ENCODE assay signal across 8 cellular contexts in genomic region chr3:125356140-125357026, GRCh38. TPM values are rescaled to one million over a fixed set of nuclear protein-coding genes. Genes with fewer than 3 reads are reported as not detected.
DNase-seq lines count a peak whose midpoint lies in the region; TF ChIP-seq lines count a peak whose summit lies in the region.

No MANE protein-coding gene starts in this region.

- peak overlapping the region; percentile 88 for H3K4me3 ChIP-seq in DOHH2 (ENCODE audit: low read length)
- peak overlapping the region; percentile 80 for H3K4me3 ChIP-seq in HUES6 (ENCODE audit: low read depth, low read length)
- peak overlapping the region; percentile 62 to 78 for H3K4me3 ChIP-seq in duodenal mucosa (ENCODE audit: low read depth in 1 of 2, low read length in 2 of 2)
- peak overlapping the region; percentile 35 for H3K4me3 ChIP-seq in neural progenitor cell

- H3K4me2 ChIP-seq in DOHH2 (ENCODE audit: low read length) (peak overlapping the region; percentile 88), neural progenitor cell (peak overlapping the region; percentile 71)

- H3K4me1 Mint-ChIP-seq in neural progenitor cell, result peaks cover 4% of the 10 kb centered on the region

- H3K27ac ChIP-seq in DOHH2 (ENCODE audit: low read depth, low read length) (peak overlapping the region; percentile 60), HUES6 (ENCODE audit: low read depth, low read length) (no peak overlapping the region), duodenal mucosa (ENCODE audit: low read depth, low read length) (no peak overlapping the region), neural progenitor cell (peak overlapping the region; percentile 44)

- H3K27me3 ChIP-seq in DOHH2 (ENCODE audit: control insufficient read depth, low read length) (no peaks in the 10 kb centered on the region), HUES6 (ENCODE audit: control insufficient read depth, insufficient read depth, low read length) (no peaks in the 10 kb centered on the region), duodenal mucosa (ENCODE audit: control insufficient read depth in 1 of 2, insufficient read depth in 2 of 2, low read length in 2 of 2) (no peaks in the 10 kb centered on the region), neural progenitor cell (no peaks in the 10 kb centered on the region)

- H3K4me1 ChIP-seq in DOHH2 (ENCODE audit: control insufficient read depth, low read length) (peaks cover 90% of the 10 kb centered on the region), HUES6 (ENCODE audit: control insufficient read depth, insufficient read depth, low read length) (no peaks in the 10 kb centered on the region), duodenal mucosa (ENCODE audit: control insufficient read depth in 1 of 2, insufficient read depth in 2 of 2, low read length in 2 of 2) (peaks cover 5% of the 10 kb centered on the region in 2 donors), neural progenitor cell (peaks cover 4% of the 10 kb centered on the region)

- H3K9me2 ChIP-seq in DOHH2 (replicated peaks; ENCODE audit: control insufficient read depth, low read length), result no peaks in the 10 kb centered on the region

- H3K9ac ChIP-seq in HUES6 (ENCODE audit: low read length) (peak overlapping the region; percentile 78), duodenal mucosa (ENCODE audit: low read depth in 1 of 2, low read length in 2 of 2) (no peak overlapping the region), neural progenitor cell (no peak overlapping the region)

- H3K27me3 Mint-ChIP-seq in neural progenitor cell (ENCODE audit: insufficient read depth, low read depth), result peaks cover 2% of the 10 kb centered on the region

- H3K9me3 ChIP-seq in DOHH2 (ENCODE audit: control insufficient read depth, insufficient read depth, low read length), result no peaks in the 10 kb centered on the region
- H3K9me3 ChIP-seq in HUES6 (ENCODE audit: control insufficient read depth, insufficient read depth, low read depth, low read length), result no peaks in the 10 kb centered on the region
- no peaks in the 10 kb centered on the region for H3K9me3 ChIP-seq in duodenal mucosa (ENCODE audit: control insufficient read depth in 1 of 2, low read length in 2 of 2)
- no peaks in the 10 kb centered on the region for H3K9me3 ChIP-seq in neural progenitor cell (ENCODE audit: low read depth)

- DNase-seq in neural progenitor cell (ENCODE audit: low spot score), result no peak
- DNase-seq in stimulated activated CD4-positive, alpha-beta T cell treated with anti-CD3 and anti-CD28 coated beads, Interleukin-4, amount 100 ng/mL, for 1 hour, result no peak
- DNase-seq in HuH-7 (ENCODE audit: low spot score), result no peak
- no peak for DNase-seq in 8988T
- DNase-seq in AG08395 (ENCODE audit: low spot score), result no peak

- peaks cover 23% of the 10 kb centered on the region for H3K9me3 Mint-ChIP-seq in neural progenitor cell

- TF ChIP-seq CTCF in DOHH2 (IDR thresholded peaks at IDR 0.05; ENCODE audit: low read depth, low read length, poor library complexity, severe bottlenecking) (no peak), neural progenitor cell (IDR thresholded peaks at IDR 0.05) (no peak)

- H3K4me3 Mint-ChIP-seq in neural progenitor cell, result peak overlapping the region; percentile 64

- H3K79me2 ChIP-seq in DOHH2 (ENCODE audit: control insufficient read depth, low read length), result peaks cover 99% of the 10 kb centered on the region
- H3K79me2 ChIP-seq in neural progenitor cell (ENCODE audit: low read depth), result peaks cover 100% of the 10 kb centered on the region

- H4K20me1 ChIP-seq in DOHH2 (ENCODE audit: control insufficient read depth, insufficient read depth, low read depth, low read length), result peaks cover 4% of the 10 kb centered on the region; the same call in 1 of the 2 replicates
- H4K20me1 ChIP-seq in neural progenitor cell (ENCODE audit: low read depth), result peaks cover 30% of the 10 kb centered on the region

- H3K27ac Mint-ChIP-seq in neural progenitor cell, result no peak overlapping the region

- H3K36me3 ChIP-seq in DOHH2 (ENCODE audit: control insufficient read depth, low read length), result peaks cover 3% of the 10 kb centered on the region; the same call in 1 of the 2 replicates
- no peaks in the 10 kb centered on the region for H3K36me3 ChIP-seq in HUES6 (ENCODE audit: control insufficient read depth, insufficient read depth, low read length)
- H3K36me3 ChIP-seq in duodenal mucosa (ENCODE audit: control insufficient read depth in 1 of 2, insufficient read depth in 2 of 2, low read length in 2 of 2), result no peaks in the 10 kb centered on the region
- H3K36me3 ChIP-seq in neural progenitor cell, result no peaks in the 10 kb centered on the region

- peaks cover 36% of the 10 kb centered on the region for H3F3A ChIP-seq in DOHH2 (ENCODE audit: control insufficient read depth, insufficient read depth)
- peaks cover 11% of the 10 kb centered on the region for H3F3A ChIP-seq in neural progenitor cell (ENCODE audit: low read depth)

- peaks cover 30% of the 10 kb centered on the region for H3K36me3 Mint-ChIP-seq in neural progenitor cell

- H2AFZ ChIP-seq in neural progenitor cell (replicated peaks), result no peak overlapping the region

RNA-seq across cellular contexts. Expression of gene ZNF148, which starts 18.7 kb away (rescaled TPM):
- 24.2 and 37.1 TPM in 2 replicates for total RNA-seq in neural progenitor cell (ENCODE audit: low replicate concordance)

Comparison
In these comparisons a context has a peak if more than half of its experiments do, and no peak if none do; other contexts are left out.
1. H3K27ac ChIP-seq: peak in DOHH2 (single experiment) and neural progenitor cell (single experiment); none in HUES6 (single experiment) and duodenal mucosa (single experiment).
2. H3K4me3 ChIP-seq: peak in every context shown above with its lines; median percentile 88 in DOHH2; 80 in HUES6; 70 in duodenal mucosa; 35 in neural progenitor cell.